In the genomic region with DNA sequence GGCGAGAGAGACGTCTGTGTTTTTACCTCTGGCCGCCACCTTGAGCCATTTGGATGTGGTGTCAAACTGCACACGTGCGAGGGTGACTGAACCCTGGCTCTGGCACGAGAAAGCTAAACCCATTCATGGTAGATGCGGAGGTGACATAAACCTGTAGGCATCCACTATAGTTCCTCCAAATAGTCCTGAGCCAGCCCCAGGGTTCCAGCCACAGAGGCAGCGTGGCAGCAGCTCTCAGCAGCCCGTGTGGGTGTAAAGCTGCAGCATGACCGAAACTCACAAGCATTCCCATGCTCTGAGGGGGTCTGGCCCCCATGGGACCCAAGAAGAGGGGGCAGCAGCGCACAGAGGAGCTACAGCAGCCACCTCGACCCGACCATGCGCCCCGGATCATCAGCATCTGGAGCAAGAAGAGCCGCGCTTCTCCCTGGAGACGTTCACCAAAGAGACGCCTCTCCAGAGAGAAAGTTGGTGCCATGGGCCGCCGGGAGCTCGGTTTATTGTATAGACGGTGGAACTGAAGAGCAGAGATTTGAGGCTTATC, we compare ENCODE assay signal across 20 cellular contexts.
"Had no signal": no experiment of that assay in that cellular context is flagged by ENCODE, and none has a peak within 500 bp of the region (broad histone marks: within the 10 kb centered on the region; RNA-seq: fewer than 3 reads in every experiment).

No MANE protein-coding gene starts in this region.

- H3K4me3 ChIP-seq: body of pancreas, gastroesophageal sphincter, heart right ventricle, lung, psoas muscle, right lobe of liver, SK-N-MC, stomach, upper lobe of right lung had no signal

- H3K27ac ChIP-seq: body of pancreas, gastroesophageal sphincter, heart right ventricle, psoas muscle, right lobe of liver, SK-N-MC, stomach, upper lobe of right lung, WERI-Rb-1 had no signal

- H3K4me1 ChIP-seq: body of pancreas, gastroesophageal sphincter, heart right ventricle, psoas muscle, right lobe of liver, stomach, upper lobe of right lung had no signal

- DNase-seq: activated CD4-positive, alpha-beta T cell treated with anti-CD3 and anti-CD28 coated beads for 1 hour; activated naive CD4-positive, alpha-beta T cell treated with Interleukin-2 at 50 U/mL for 16 hours; activated naive CD8-positive, alpha-beta T cell treated with anti-CD3 and anti-CD28 coated beads, Interleukin-2, amount 10 ng/mL, durations not matched to agents 7 days and 5 days; activated T-cell treated with anti-CD3 and anti-CD28 coated beads, Interleukin-2, amount 50 U/mL, for 24 hours; body of pancreas; central memory CD4-positive, alpha-beta T cell; heart right ventricle; immature natural killer cell; midbrain; small intestine; stimulated activated CD4-positive, alpha-beta T cell treated with anti-CD3 and anti-CD28 coated beads, Interleukin-4, amount 100 ng/mL, for 1 hour; upper lobe of right lung; WERI-Rb-1 had no signal

- H3K36me3 Mint-ChIP-seq: activated naive CD8-positive, alpha-beta T cell treated with anti-CD3 and anti-CD28 coated beads, Interleukin-2, amount 10 ng/mL, durations not matched to agents 7 days and 5 days; immature natural killer cell had no signal

- H3K27me3 ChIP-seq: body of pancreas, right lobe of liver, upper lobe of right lung had no signal

- H3K36me3 ChIP-seq: gastroesophageal sphincter, heart right ventricle, right lobe of liver, stomach, upper lobe of right lung, WERI-Rb-1 had no signal

- H3K27ac Mint-ChIP-seq: activated naive CD8-positive, alpha-beta T cell treated with anti-CD3 and anti-CD28 coated beads, Interleukin-2, amount 10 ng/mL, durations not matched to agents 7 days and 5 days; activated T-cell treated with anti-CD3 and anti-CD28 coated beads, Interleukin-2, amount 50 U/mL, for 24 hours; activated T-helper 2 cell treated with anti-CD3 and anti-CD28 coated beads, Interferon-gamma antibody, Interleukin-2, Interleukin-4, amounts not matched to agents 10 μg/mL and 5 μg/mL and 100 μg/mL, durations not matched to agents 14 hours and 24 hours and 36 hours; immature natural killer cell had no signal

- H3K4me1 Mint-ChIP-seq: activated naive CD8-positive, alpha-beta T cell treated with anti-CD3 and anti-CD28 coated beads, Interleukin-2, amount 10 ng/mL, durations not matched to agents 7 days and 5 days; immature natural killer cell had no signal

- H3K9me3 Mint-ChIP-seq: activated naive CD8-positive, alpha-beta T cell treated with anti-CD3 and anti-CD28 coated beads, Interleukin-2, amount 10 ng/mL, durations not matched to agents 7 days and 5 days; activated T-cell treated with anti-CD3 and anti-CD28 coated beads, Interleukin-2, amount 50 U/mL, for 24 hours; activated T-helper 2 cell treated with anti-CD3 and anti-CD28 coated beads, Interferon-gamma antibody, Interleukin-2, Interleukin-4, amounts not matched to agents 10 μg/mL and 5 μg/mL and 100 μg/mL, durations not matched to agents 14 hours and 24 hours and 36 hours; immature natural killer cell had no signal

- H3K4me3 Mint-ChIP-seq: activated naive CD8-positive, alpha-beta T cell treated with anti-CD3 and anti-CD28 coated beads, Interleukin-2, amount 10 ng/mL, durations not matched to agents 7 days and 5 days; activated T-cell treated with anti-CD3 and anti-CD28 coated beads, Interleukin-2, amount 50 U/mL, for 24 hours; immature natural killer cell had no signal

- H3K27me3 Mint-ChIP-seq: activated naive CD8-positive, alpha-beta T cell treated with anti-CD3 and anti-CD28 coated beads, Interleukin-2, amount 10 ng/mL, durations not matched to agents 7 days and 5 days had no signal

- H3K9me3 ChIP-seq: body of pancreas, gastroesophageal sphincter, heart right ventricle, psoas muscle, right lobe of liver, stomach, upper lobe of right lung had no signal
